Comparison of ENCODE assay signal across 2 cellular contexts in genomic region chr19:17985037-17985818, GRCh38.
A peak's percentile ranks its signal among the peaks of the same experiment; 100 is the strongest.
TF ChIP-seq lines count a peak whose summit lies in the region.

No MANE protein-coding gene starts in this region.

TF ChIP-seq in HEK293T, 16 proteins besides CTCF, POLR2A, EP300 and RAD21:
- no peak for TF ChIP-seq ZNF384 (IDR thresholded peaks at IDR 0.05)
- TF ChIP-seq SP1 (IDR thresholded peaks at IDR 0.05) = no peak
- TF ChIP-seq HDGF (IDR thresholded peaks at IDR 0.05; ENCODE audit: borderline replicate concordance) = no peak
- TF ChIP-seq, protein P1, sequence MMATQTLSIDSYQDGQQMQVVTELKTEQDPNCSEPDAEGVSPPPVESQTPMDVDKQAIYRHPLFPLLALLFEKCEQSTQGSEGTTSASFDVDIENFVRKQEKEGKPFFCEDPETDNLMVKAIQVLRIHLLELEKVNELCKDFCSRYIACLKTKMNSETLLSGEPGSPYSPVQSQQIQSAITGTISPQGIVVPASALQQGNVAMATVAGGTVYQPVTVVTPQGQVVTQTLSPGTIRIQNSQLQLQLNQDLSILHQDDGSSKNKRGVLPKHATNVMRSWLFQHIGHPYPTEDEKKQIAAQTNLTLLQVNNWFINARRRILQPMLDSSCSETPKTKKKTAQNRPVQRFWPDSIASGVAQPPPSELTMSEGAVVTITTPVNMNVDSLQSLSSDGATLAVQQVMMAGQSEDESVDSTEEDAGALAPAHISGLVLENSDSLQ (IDR thresholded peaks at IDR 0.05) = peak; percentile 4; the same call in 1 of the 2 replicates
- no peak for TF ChIP-seq SUZ12 (IDR thresholded peaks at IDR 0.05)

TF ChIP-seq in K562, 482 proteins besides CTCF, POLR2A, EP300 and RAD21 (continues in another document):
- TF ChIP-seq ZEB2 (IDR thresholded peaks at IDR 0.05) (no peak), HOXB6 (CRISPR knock-in tag; IDR thresholded peaks at IDR 0.05; ENCODE audit: borderline replicate concordance) (no peak), RCOR1 (IDR thresholded peaks at IDR 0.05; ENCODE audit: borderline replicate concordance in 1 of 2, low read depth in 2 of 2, low read length in 2 of 2) (no peak), ZNF445 (CRISPR knock-in tag; IDR thresholded peaks at IDR 0.05; ENCODE audit: low read depth) (no peak), IRF2 (CRISPR knock-in tag; IDR thresholded peaks at IDR 0.05) (no peak), NFATC3 (IDR thresholded peaks at IDR 0.05) (no peak), TSHZ1 (CRISPR knock-in tag; IDR thresholded peaks at IDR 0.05) (no peak), KDM2B (CRISPR knock-in tag; IDR thresholded peaks at IDR 0.05) (no peak), ERF (CRISPR knock-in tag; IDR thresholded peaks at IDR 0.05) (no peak), RBFOX2 (IDR thresholded peaks at IDR 0.05; ENCODE audit: low read depth, low read length) (peak; percentile 69), TARDBP (IDR thresholded peaks at IDR 0.05) (no peak), LARP7 (IDR thresholded peaks at IDR 0.05) (no peak), DACH1 (IDR thresholded peaks at IDR 0.05; ENCODE audit: partially characterized antibody) (no peak), ARID3A (IDR thresholded peaks at IDR 0.05; ENCODE audit: borderline replicate concordance, low read depth, low read length) (no peak), EGR1 (conservative IDR thresholded peaks at IDR 0.05) (no peak), ZBTB8A (IDR thresholded peaks at IDR 0.05; ENCODE audit: partially characterized antibody) (no peak), JUN (IDR thresholded peaks at IDR 0.05; ENCODE audit: borderline replicate concordance, low read depth, low read length) (no peak), JUN (CRISPR knock-in tag; IDR thresholded peaks at IDR 0.05; ENCODE audit: borderline replicate concordance) (no peak), ZNF384 (IDR thresholded peaks at IDR 0.05; ENCODE audit: low read depth, low read length) (no peak), TCF7L2 (IDR thresholded peaks at IDR 0.05; ENCODE audit: low read depth, low read length) (no peak), ADNP (tag; IDR thresholded peaks at IDR 0.05) (no peak), JUND (IDR thresholded peaks at IDR 0.05; ENCODE audit: borderline replicate concordance, low read depth, low read length) (no peak), JUND (tag; IDR thresholded peaks at IDR 0.05; ENCODE audit: borderline replicate concordance, low read depth, low read length) (no peak), COPS2 (conservative IDR thresholded peaks at IDR 0.05) (no peak), OTX1 (CRISPR knock-in tag; IDR thresholded peaks at IDR 0.05) (no peak), SLC30A9 (CRISPR knock-in tag; IDR thresholded peaks at IDR 0.05) (no peak), CEBPG (CRISPR knock-in tag; IDR thresholded peaks at IDR 0.05) (no peak), CEBPG (tag; conservative IDR thresholded peaks at IDR 0.05 in 1 of 2, IDR thresholded peaks at IDR 0.05 in 1 of 2) (no peak), BHLHE40 (IDR thresholded peaks at IDR 0.05; ENCODE audit: low read length) (no peak), ZNF644 (tag; IDR thresholded peaks at IDR 0.05; ENCODE audit: low read depth) (no peak), CREM (IDR thresholded peaks at IDR 0.05; ENCODE audit: low read depth) (peak; percentile 80), HDAC1 (IDR thresholded peaks at IDR 0.05) (no peak), CAMTA2 (CRISPR knock-in tag; conservative IDR thresholded peaks at IDR 0.05) (no peak), PTTG1 (tag; IDR thresholded peaks at IDR 0.05; ENCODE audit: low read depth) (no peak), NR0B1 (IDR thresholded peaks at IDR 0.05; ENCODE audit: partially characterized antibody) (no peak), SAP30 (IDR thresholded peaks at IDR 0.05; ENCODE audit: borderline replicate concordance, insufficient read depth, low read depth, low read length, poor library complexity, severe bottlenecking) (no peak), MEF2A (IDR thresholded peaks at IDR 0.05; ENCODE audit: control insufficient read depth, low read depth, low read length) (no peak), BRD4 (IDR thresholded peaks at IDR 0.05) (no peak), ZNF239 (CRISPR knock-in tag; IDR thresholded peaks at IDR 0.05) (no peak), MYC (IDR thresholded peaks at IDR 0.05; ENCODE audit: low read depth, low read length) (no peak), MYC (CRISPR knock-in tag; IDR thresholded peaks at IDR 0.05; ENCODE audit: borderline replicate concordance, low read depth) (no peak), BCOR (IDR thresholded peaks at IDR 0.05) (peak; percentile 77), PREB (CRISPR knock-in tag; IDR thresholded peaks at IDR 0.05) (no peak), WHSC1 (IDR thresholded peaks at IDR 0.05; ENCODE audit: low read length) (no peak), CREB1 (IDR thresholded peaks at IDR 0.05) (no peak), CREB1 (CRISPR knock-in tag; IDR thresholded peaks at IDR 0.05) (peak; percentile 59; the same call in 1 of the 2 replicates), SP2 (IDR thresholded peaks at IDR 0.05; ENCODE audit: extremely low read depth, low read depth, low read length, poor library complexity, severe bottlenecking) (no peak), ARID1B (IDR thresholded peaks at IDR 0.05) (no peak), ZNF140 (CRISPR knock-in tag; IDR thresholded peaks at IDR 0.05) (no peak), DIDO1 (tag; IDR thresholded peaks at IDR 0.05; ENCODE audit: low read depth) (no peak), ATF7 (IDR thresholded peaks at IDR 0.05) (peak; percentile 53; the same call in 1 of the 2 replicates), KLF10 (CRISPR knock-in tag; IDR thresholded peaks at IDR 0.05) (no peak), EP400 (IDR thresholded peaks at IDR 0.05) (peak; percentile 50; the same call in 1 of the 2 replicates), CBX2 (IDR thresholded peaks at IDR 0.05; ENCODE audit: insufficient read depth, low read length, poor library complexity, severe bottlenecking) (no peak)
- TF ChIP-seq, protein P2, sequence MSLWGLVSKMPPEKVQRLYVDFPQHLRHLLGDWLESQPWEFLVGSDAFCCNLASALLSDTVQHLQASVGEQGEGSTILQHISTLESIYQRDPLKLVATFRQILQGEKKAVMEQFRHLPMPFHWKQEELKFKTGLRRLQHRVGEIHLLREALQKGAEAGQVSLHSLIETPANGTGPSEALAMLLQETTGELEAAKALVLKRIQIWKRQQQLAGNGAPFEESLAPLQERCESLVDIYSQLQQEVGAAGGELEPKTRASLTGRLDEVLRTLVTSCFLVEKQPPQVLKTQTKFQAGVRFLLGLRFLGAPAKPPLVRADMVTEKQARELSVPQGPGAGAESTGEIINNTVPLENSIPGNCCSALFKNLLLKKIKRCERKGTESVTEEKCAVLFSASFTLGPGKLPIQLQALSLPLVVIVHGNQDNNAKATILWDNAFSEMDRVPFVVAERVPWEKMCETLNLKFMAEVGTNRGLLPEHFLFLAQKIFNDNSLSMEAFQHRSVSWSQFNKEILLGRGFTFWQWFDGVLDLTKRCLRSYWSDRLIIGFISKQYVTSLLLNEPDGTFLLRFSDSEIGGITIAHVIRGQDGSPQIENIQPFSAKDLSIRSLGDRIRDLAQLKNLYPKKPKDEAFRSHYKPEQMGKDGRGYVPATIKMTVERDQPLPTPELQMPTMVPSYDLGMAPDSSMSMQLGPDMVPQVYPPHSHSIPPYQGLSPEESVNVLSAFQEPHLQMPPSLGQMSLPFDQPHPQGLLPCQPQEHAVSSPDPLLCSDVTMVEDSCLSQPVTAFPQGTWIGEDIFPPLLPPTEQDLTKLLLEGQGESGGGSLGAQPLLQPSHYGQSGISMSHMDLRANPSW (CRISPR knock-in tag; IDR thresholded peaks at IDR 0.05) = no peak
- TF ChIP-seq, protein P3, sequence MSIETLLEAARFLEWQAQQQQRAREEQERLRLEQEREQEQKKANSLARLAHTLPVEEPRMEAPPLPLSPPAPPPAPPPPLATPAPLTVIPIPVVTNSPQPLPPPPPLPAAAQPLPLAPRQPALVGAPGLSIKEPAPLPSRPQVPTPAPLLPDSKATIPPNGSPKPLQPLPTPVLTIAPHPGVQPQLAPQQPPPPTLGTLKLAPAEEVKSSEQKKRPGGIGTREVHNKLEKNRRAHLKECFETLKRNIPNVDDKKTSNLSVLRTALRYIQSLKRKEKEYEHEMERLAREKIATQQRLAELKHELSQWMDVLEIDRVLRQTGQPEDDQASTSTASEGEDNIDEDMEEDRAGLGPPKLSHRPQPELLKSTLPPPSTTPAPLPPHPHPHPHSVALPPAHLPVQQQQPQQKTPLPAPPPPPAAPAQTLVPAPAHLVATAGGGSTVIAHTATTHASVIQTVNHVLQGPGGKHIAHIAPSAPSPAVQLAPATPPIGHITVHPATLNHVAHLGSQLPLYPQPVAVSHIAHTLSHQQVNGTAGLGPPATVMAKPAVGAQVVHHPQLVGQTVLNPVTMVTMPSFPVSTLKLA (conservative IDR thresholded peaks at IDR 0.05) = peak in 1 of 2 experiments; percentile 25; a peak in 1 of 4 replicates
- TF ChIP-seq, protein P4, sequence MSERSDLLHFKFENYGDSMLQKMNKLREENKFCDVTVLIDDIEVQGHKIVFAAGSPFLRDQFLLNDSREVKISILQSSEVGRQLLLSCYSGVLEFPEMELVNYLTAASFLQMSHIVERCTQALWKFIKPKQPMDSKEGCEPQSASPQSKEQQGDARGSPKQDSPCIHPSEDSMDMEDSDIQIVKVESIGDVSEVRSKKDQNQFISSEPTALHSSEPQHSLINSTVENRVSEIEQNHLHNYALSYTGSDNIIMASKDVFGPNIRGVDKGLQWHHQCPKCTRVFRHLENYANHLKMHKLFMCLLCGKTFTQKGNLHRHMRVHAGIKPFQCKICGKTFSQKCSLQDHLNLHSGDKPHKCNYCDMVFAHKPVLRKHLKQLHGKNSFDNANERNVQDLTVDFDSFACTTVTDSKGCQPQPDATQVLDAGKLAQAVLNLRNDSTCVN (CRISPR knock-in tag; IDR thresholded peaks at IDR 0.05) = no peak
- TF ChIP-seq, protein P5, sequence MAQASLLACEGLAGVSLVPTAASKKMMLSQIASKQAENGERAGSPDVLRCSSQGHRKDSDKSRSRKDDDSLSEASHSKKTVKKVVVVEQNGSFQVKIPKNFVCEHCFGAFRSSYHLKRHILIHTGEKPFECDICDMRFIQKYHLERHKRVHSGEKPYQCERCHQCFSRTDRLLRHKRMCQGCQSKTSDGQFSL (CRISPR knock-in tag; IDR thresholded peaks at IDR 0.05) = peak; percentile 51; the same call in 1 of the 2 replicates
- TF ChIP-seq, protein P5 (tag; IDR thresholded peaks at IDR 0.05) = no peak
